ENCODE assay signal across 17 cellular contexts in the genomic region with DNA sequence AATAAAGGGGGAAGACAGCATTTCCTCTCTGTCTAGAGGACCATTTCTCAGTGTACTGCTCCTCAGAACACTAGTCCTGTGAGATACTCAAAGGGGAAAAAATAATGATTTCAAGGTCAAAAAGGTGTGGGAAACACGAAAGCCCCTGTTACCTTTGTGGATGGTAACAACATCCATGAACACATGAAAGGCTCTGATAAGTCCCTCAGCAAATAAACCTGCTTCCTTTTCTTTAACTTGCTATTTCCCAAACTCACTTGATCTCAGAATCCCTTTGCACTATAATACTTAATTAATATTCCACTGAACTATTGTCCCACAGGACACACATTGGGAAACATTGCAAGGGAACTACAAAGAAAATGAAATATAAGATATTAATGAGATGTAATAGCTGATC.
A peak's percentile ranks its signal among the peaks of the same experiment; 100 is the strongest.
DNase-seq lines count a peak whose midpoint lies in the region; ATAC-seq and TF ChIP-seq lines count a peak whose summit lies in the region.
"Had no signal": no experiment of that assay in that cellular context is flagged by ENCODE, and none has a peak within 500 bp of the region (broad histone marks: within the 10 kb centered on the region; RNA-seq: fewer than 3 reads in every experiment).

No MANE protein-coding gene starts in this region.

- no peak overlapping the region for H3K4me3 Mint-ChIP-seq in type B pancreatic cell
- H3K4me3 Mint-ChIP-seq: B cell; CD4-positive, alpha-beta memory T cell; CD4-positive, CD25-positive, alpha-beta regulatory T cell; CD8-positive, alpha-beta memory T cell had no signal

- H3K36me3 ChIP-seq in HEK293 (ENCODE audit: control insufficient read depth in 2 of 2, insufficient read depth in 1 of 2, low read length in 2 of 2) (no peaks in the 10 kb centered on the region), neutrophil (no peaks in the 10 kb centered on the region)

- POLR2A ChIA-PET in HEK293 (lab: Yijun Ruan, JAX) = no interaction called here

- H3K9me3 ChIP-seq in HEK293 (ENCODE audit: control insufficient read depth, insufficient read depth, low read depth, low read length) (no peaks in the 10 kb centered on the region), neutrophil (no peaks in the 10 kb centered on the region)
- H3K9me3 ChIP-seq: A549; BLaER1 treated with 17β-estradiol and CSF1 and Interleukin-3, amounts not matched to agents 10 nM and 100 nM had no signal

- peaks cover 20% of the 10 kb centered on the region for H3K4me1 Mint-ChIP-seq in type B pancreatic cell (ENCODE audit: unreplicated experiment)

- H3K27me3 ChIP-seq in neutrophil = no peaks in the 10 kb centered on the region
- H3K27me3 ChIP-seq: BLaER1 treated with 17β-estradiol and CSF1 and Interleukin-3, amounts not matched to agents 10 nM and 100 nM had no signal

- peak overlapping the region; percentile 69 for H3K27ac Mint-ChIP-seq in type B pancreatic cell
- H3K27ac Mint-ChIP-seq: B cell; CD4-positive, alpha-beta memory T cell; CD4-positive, CD25-positive, alpha-beta regulatory T cell had no signal

- no peak overlapping the region for H3K27ac ChIP-seq in HEK293 (ENCODE audit: extremely low read depth, low read depth, low read length)
- H3K27ac ChIP-seq in neutrophil = peak overlapping the region; percentile 90
- H3K27ac ChIP-seq: 22Rv1, A549, C4-2B had no signal

- no peak for ATAC-seq in HG02798 (IDR thresholded peaks at IDR 0.05; ENCODE audit: poor library complexity, unreplicated experiment)

- H3K36me3 Mint-ChIP-seq in type B pancreatic cell = peaks cover 11% of the 10 kb centered on the region

- H3K27me3 Mint-ChIP-seq in type B pancreatic cell = no peaks in the 10 kb centered on the region
- H3K27me3 Mint-ChIP-seq: B cell; CD4-positive, alpha-beta memory T cell; CD4-positive, CD25-positive, alpha-beta regulatory T cell; CD8-positive, alpha-beta memory T cell had no signal

- DNase-seq in type B pancreatic cell (ENCODE audit: extremely low spot score, unreplicated experiment) (no peak), NCI-H524 treated with DMSO at 0.1 percent for 48 hours (lab: John Stamatoyannopoulos, UW) (no peak)
- DNase-seq: CD4-positive, alpha-beta memory T cell; CD4-positive, CD25-positive, alpha-beta regulatory T cell; CD8-positive, alpha-beta memory T cell; DMS 273 treated with DMSO at 0.1 percent for 48 hours; DMS153; DMS79; DND-41 had no signal

- CTCF ChIA-PET in HEK293 (lab: Yijun Ruan, JAX) = interaction anchor here (1.1 kb wide), 1 partner anchor 115 kb away, joined by 5 read pairs; no protein-coding TSS in a partner anchor

- H3K4me3 ChIP-seq in HEK293 (ENCODE audit: low read depth, low read length) (no peak overlapping the region), neutrophil (ENCODE audit: low read depth in 1 of 2, low read length in 1 of 2) (no peak overlapping the region)
- H3K4me3 ChIP-seq: A549; BLaER1 treated with 17β-estradiol and CSF1 and Interleukin-3, amounts not matched to agents 10 nM and 100 nM had no signal

- H3K4me1 ChIP-seq in HEK293 (ENCODE audit: control insufficient read depth, insufficient read depth, low read length) (no peaks in the 10 kb centered on the region), neutrophil (ENCODE audit: control insufficient read depth in 1 of 2, insufficient read depth in 1 of 2, low read depth in 1 of 2, low read length in 1 of 2) (peaks cover 54 to 72% of the 10 kb centered on the region in 2 experiments)
- H3K4me1 ChIP-seq: A549 had no signal

- no peaks in the 10 kb centered on the region for H3K9me3 Mint-ChIP-seq in type B pancreatic cell
- H3K9me3 Mint-ChIP-seq: CD4-positive, CD25-positive, alpha-beta regulatory T cell; CD8-positive, alpha-beta memory T cell had no signal

- no peak for TF ChIP-seq CTCF in HEK293 (tag by site-specific recombination; IDR thresholded peaks at IDR 0.05)
- TF ChIP-seq CTCF in neutrophil (IDR thresholded peaks at IDR 0.05) = no peak
- no peak for TF ChIP-seq CTCF in type B pancreatic cell (conservative IDR thresholded peaks at IDR 0.05)

TF ChIP-seq in HEK293, 187 proteins besides CTCF, POLR2A, EP300 and RAD21:
- TF ChIP-seq ZNF571 (tag by site-specific recombination; IDR thresholded peaks at IDR 0.05) (no peak), SCRT1 (tag by site-specific recombination; IDR thresholded peaks at IDR 0.05; ENCODE audit: borderline replicate concordance) (no peak), ZBTB21 (tag by site-specific recombination; IDR thresholded peaks at IDR 0.05) (no peak), ZNF239 (tag by site-specific recombination; IDR thresholded peaks at IDR 0.05) (0 out of 2 replicates have a peak, but pooled peaks have one; percentile 66), MZF1 (tag by site-specific recombination; IDR thresholded peaks at IDR 0.05; ENCODE audit: borderline replicate concordance) (peak; percentile 67; the same call in 1 of the 2 replicates), ZNF248 (tag by site-specific recombination; IDR thresholded peaks at IDR 0.05) (no peak), ZNF704 (tag by site-specific recombination; IDR thresholded peaks at IDR 0.05) (no peak), KLF9 (tag by site-specific recombination; IDR thresholded peaks at IDR 0.05; ENCODE audit: low read depth) (no peak), FEZF1 (tag by site-specific recombination; IDR thresholded peaks at IDR 0.05) (no peak), ZNF521 (tag by site-specific recombination; IDR thresholded peaks at IDR 0.05) (no peak), ZNF510 (tag by site-specific recombination; IDR thresholded peaks at IDR 0.05; ENCODE audit: insufficient replicate concordance) (no peak), ZNF366 (tag by site-specific recombination; conservative IDR thresholded peaks at IDR 0.05) (no peak), PRDM1 (tag by site-specific recombination; IDR thresholded peaks at IDR 0.05) (no peak), ZNF16 (tag by site-specific recombination; IDR thresholded peaks at IDR 0.05; ENCODE audit: low read depth) (no peak), ZNF155 (tag by site-specific recombination; IDR thresholded peaks at IDR 0.05) (no peak), ZNF692 (tag by site-specific recombination; IDR thresholded peaks at IDR 0.05) (no peak), ZNF211 (tag by site-specific recombination; IDR thresholded peaks at IDR 0.05; ENCODE audit: low read depth) (no peak), ZNF24 (tag by site-specific recombination; IDR thresholded peaks at IDR 0.05) (no peak)
